ENCODE assay signal across 9 cellular contexts in genomic region chr16:24689128-24689527, GRCh38. TPM values are rescaled to one million over a fixed set of nuclear protein-coding genes. Genes with fewer than 3 reads are reported as not detected.
DNase-seq lines count a peak whose midpoint lies in the region; ATAC-seq, FAIRE-seq and TF ChIP-seq lines count a peak whose summit lies in the region.
"Had no signal": no experiment of that assay in that cellular context is flagged by ENCODE, and none has a peak within 500 bp of the region (broad histone marks: within the 10 kb centered on the region; RNA-seq: fewer than 3 reads in every experiment).

No MANE protein-coding gene starts in this region.

- no peak overlapping the region for H3K27ac Mint-ChIP-seq in activated T-cell treated with anti-CD3 and anti-CD28 coated beads, Interleukin-2, amount 50 U/mL, for 72 hours

- no peak overlapping the region for H3K9ac ChIP-seq in K562 (ENCODE audit: insufficient read depth in 1 of 2, low read depth in 2 of 2, low read length in 2 of 2)

- TF ChIP-seq POLR2A in K562 (conservative IDR thresholded peaks at IDR 0.05) = no peak

- no peaks in the 10 kb centered on the region for H3K79me2 ChIP-seq in K562 (ENCODE audit: control insufficient read depth, insufficient read depth, low read length)

- peaks cover 19% of the 10 kb centered on the region for H3K27me3 Mint-ChIP-seq in activated T-cell treated with anti-CD3 and anti-CD28 coated beads, Interleukin-2, amount 50 U/mL, for 72 hours (ENCODE audit: low read depth)
- H3K27me3 Mint-ChIP-seq in activated T-cell treated with anti-CD3 and anti-CD28 coated beads, Interleukin-2, amount 50 U/mL, for 4 hours (ENCODE audit: low read depth) = peaks cover 3% of the 10 kb centered on the region

- H3K4me3 ChIP-seq in K562 = no peak overlapping the region
- H3K4me3 ChIP-seq in left lung = no peak overlapping the region
- H3K4me3 ChIP-seq in ascending aorta = no peak overlapping the region

- no peaks in the 10 kb centered on the region for H3K9me3 Mint-ChIP-seq in activated T-cell treated with anti-CD3 and anti-CD28 coated beads, Interleukin-2, amount 50 U/mL, for 72 hours
- H3K9me3 Mint-ChIP-seq in activated T-cell treated with anti-CD3 and anti-CD28 coated beads, Interleukin-2, amount 50 U/mL, for 4 hours = no peaks in the 10 kb centered on the region

- no peaks in the 10 kb centered on the region for H3K4me1 Mint-ChIP-seq in activated T-cell treated with anti-CD3 and anti-CD28 coated beads, Interleukin-2, amount 50 U/mL, for 72 hours (ENCODE audit: low read depth)
- H3K4me1 Mint-ChIP-seq in activated T-cell treated with anti-CD3 and anti-CD28 coated beads, Interleukin-2, amount 50 U/mL, for 4 hours (ENCODE audit: low read depth) = no peaks in the 10 kb centered on the region

- ATAC-seq in K562 (peak; percentile 81), left lung (no peak), GM21390 (IDR thresholded peaks at IDR 0.05; ENCODE audit: unreplicated experiment) (no peak)
- no peak for ATAC-seq in activated T-cell treated with anti-CD3 and anti-CD28 coated beads, Interleukin-2, amount 50 U/mL, for 72 hours (replicated peaks in 1 of 2)
- no peak for ATAC-seq in activated T-cell treated with anti-CD3 and anti-CD28 coated beads, Interleukin-2, amount 50 U/mL, for 4 hours

- POLR2A ChIA-PET in K562 (lab: Yijun Ruan, JAX) = no interaction called here

- H3K36me3 Mint-ChIP-seq in activated T-cell treated with anti-CD3 and anti-CD28 coated beads, Interleukin-2, amount 50 U/mL, for 72 hours (ENCODE audit: insufficient read depth in 2 of 2) = no peaks in the 10 kb centered on the region
- no peaks in the 10 kb centered on the region for H3K36me3 Mint-ChIP-seq in activated T-cell treated with anti-CD3 and anti-CD28 coated beads, Interleukin-2, amount 50 U/mL, for 4 hours (ENCODE audit: insufficient read depth)

- CTCF ChIA-PET in K562 (lab: Yijun Ruan, JAX; ENCODE audit: low intra/inter-chr PET ratio) = interaction anchor here (0.6 to 1.8 kb wide), 2 partner anchors 8 to 172 kb away, joined by 3 to 7 read pairs; no protein-coding TSS in a partner anchor

- no peaks in the 10 kb centered on the region for H3K9me1 ChIP-seq in K562 (ENCODE audit: control insufficient read depth, insufficient read depth, low read length)

- H3K27me3 ChIP-seq in K562 (ENCODE audit: control insufficient read depth in 2 of 2, insufficient read depth in 2 of 2, low read length in 2 of 2) (peaks cover 2 to 6% of the 10 kb centered on the region in 2 experiments; a peak in 2 of 5 replicates), left lung (peaks cover 0 to 4% of the 10 kb centered on the region in 2 donors), ascending aorta (no peaks in the 10 kb centered on the region)

- WGBS in K562 (ENCODE audit: insufficient coverage, low coverage, missing lambda C conversion rate) = 2% methylated on average over 7 of the region's 7 CpGs

- H3K4me3 Mint-ChIP-seq in activated T-cell treated with anti-CD3 and anti-CD28 coated beads, Interleukin-2, amount 50 U/mL, for 72 hours = no peak overlapping the region
- no peak overlapping the region for H3K4me3 Mint-ChIP-seq in activated T-cell treated with anti-CD3 and anti-CD28 coated beads, Interleukin-2, amount 50 U/mL, for 4 hours

- no peaks in the 10 kb centered on the region for H3K9me3 ChIP-seq in K562 (replicated peaks; ENCODE audit: control insufficient read depth, insufficient read depth, low read depth, low read length)
- no peaks in the 10 kb centered on the region for H3K9me3 ChIP-seq in left lung
- no peaks in the 10 kb centered on the region for H3K9me3 ChIP-seq in ascending aorta

- intact Hi-C loops in K562 (cut with micrococcal nuclease) = loop anchor here (1.0 kb wide), 1 partner anchor 172 kb away; no protein-coding TSS in a partner anchor
- intact Hi-C loops in left lung (cut with DNase I) = no loop called here
- intact Hi-C loops in ascending aorta (cut with DNase I) = no loop called here

- TF ChIP-seq EP300 in K562 (IDR thresholded peaks at IDR 0.05; ENCODE audit: low read length) = no peak

- in situ Hi-C loops in K562 (cut with MboI) = no loop called here

- BruUV-seq in K562 (replicated peaks; lab: Mats Ljungman, UMichigan) = no TSS peak

- H3K27ac ChIP-seq in K562 (ENCODE audit: extremely low read depth, low read depth, low read length) = no peak overlapping the region
- no peak overlapping the region for H3K27ac ChIP-seq in left lung
- H3K27ac ChIP-seq in ascending aorta = no peak overlapping the region

- H3K4me2 ChIP-seq in K562 (ENCODE audit: insufficient read depth, low read length) = no peak overlapping the region

- TF ChIP-seq CTCF in K562 (IDR thresholded peaks at IDR 0.05 in 2 of 3, conservative IDR thresholded peaks at IDR 0.05 in 1 of 3; ENCODE audit: insufficient read depth in 2 of 3, low read depth in 1 of 3, low read length in 3 of 3) (peak; percentile 64 to 73 (median 68)), left lung (IDR thresholded peaks at IDR 0.05) (peak; percentile 19 to 30), ascending aorta (IDR thresholded peaks at IDR 0.05) (peak in 1 of 3 experiments; percentile 37)

- H3K36me3 ChIP-seq in K562 (ENCODE audit: control insufficient read depth, insufficient read depth, low read length) (no peaks in the 10 kb centered on the region), left lung (no peaks in the 10 kb centered on the region), ascending aorta (no peaks in the 10 kb centered on the region)

- TF ChIP-seq RAD21 in K562 (CRISPR knock-in tag; conservative IDR thresholded peaks at IDR 0.05 in 1 of 2, IDR thresholded peaks at IDR 0.05 in 1 of 2) = peak; percentile 29 to 69

- H2AFZ ChIP-seq in K562 (ENCODE audit: low read depth, low read length) = no peak overlapping the region

- no peaks in the 10 kb centered on the region for H4K20me1 ChIP-seq in K562 (replicated peaks; ENCODE audit: control insufficient read depth, insufficient read depth, low read length)

- H3K4me1 ChIP-seq in K562 (replicated peaks in 1 of 2; ENCODE audit: control insufficient read depth in 2 of 2, insufficient read depth in 2 of 2, low read length in 2 of 2) (no peaks in the 10 kb centered on the region; a peak in 1 of 5 replicates), left lung (peaks cover 0 to 4% of the 10 kb centered on the region in 2 donors), ascending aorta (peaks cover 7 to 14% of the 10 kb centered on the region in 2 donors)

- peak; percentile 70 for FAIRE-seq in K562 (lab: Jason Lieb, UNC)
- FAIRE-seq: islet of Langerhans had no signal

- DNase-seq in ELF-1 (ENCODE audit: low read depth, low spot score) (peak; percentile 56), LoVo (ENCODE audit: low spot score) (peak; percentile 15), K562 (ENCODE audit: extremely low read depth in 1 of 4, low spot score in 3 of 4) (peak in 3 of 4 experiments; percentile 24 to 52 (median 42)), left lung (no peak), ascending aorta (ENCODE audit: low spot score in 2 of 2) (no peak)
- no peak for DNase-seq in activated T-cell treated with anti-CD3 and anti-CD28 coated beads, Interleukin-2, amount 50 U/mL, for 72 hours
- no peak for DNase-seq in activated T-cell treated with anti-CD3 and anti-CD28 coated beads, Interleukin-2, amount 50 U/mL, for 4 hours

TF ChIP-seq in K562, 482 proteins besides CTCF, POLR2A, EP300 and RAD21 (continues in another document):
- no peak for TF ChIP-seq ZNF197 (CRISPR knock-in tag; IDR thresholded peaks at IDR 0.05; ENCODE audit: low read depth)
- TF ChIP-seq, protein P1, sequence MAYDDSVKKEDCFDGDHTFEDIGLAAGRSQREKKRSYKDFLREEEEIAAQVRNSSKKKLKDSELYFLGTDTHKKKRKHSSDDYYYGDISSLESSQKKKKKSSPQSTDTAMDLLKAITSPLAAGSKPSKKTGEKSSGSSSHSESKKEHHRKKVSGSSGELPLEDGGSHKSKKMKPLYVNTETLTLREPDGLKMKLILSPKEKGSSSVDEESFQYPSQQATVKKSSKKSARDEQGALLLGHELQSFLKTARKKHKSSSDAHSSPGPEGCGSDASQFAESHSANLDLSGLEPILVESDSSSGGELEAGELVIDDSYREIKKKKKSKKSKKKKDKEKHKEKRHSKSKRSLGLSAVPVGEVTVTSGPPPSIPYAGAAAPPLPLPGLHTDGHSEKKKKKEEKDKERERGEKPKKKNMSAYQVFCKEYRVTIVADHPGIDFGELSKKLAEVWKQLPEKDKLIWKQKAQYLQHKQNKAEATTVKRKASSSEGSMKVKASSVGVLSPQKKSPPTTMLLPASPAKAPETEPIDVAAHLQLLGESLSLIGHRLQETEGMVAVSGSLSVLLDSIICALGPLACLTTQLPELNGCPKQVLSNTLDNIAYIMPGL (CRISPR knock-in tag; IDR thresholded peaks at IDR 0.05) = no peak
- no peak for TF ChIP-seq USF1 (CRISPR knock-in tag; IDR thresholded peaks at IDR 0.05)
- no peak for TF ChIP-seq TGIF2 (CRISPR knock-in tag; IDR thresholded peaks at IDR 0.05)
- no peak for TF ChIP-seq SOX6 (IDR thresholded peaks at IDR 0.05)

RNA-seq across cellular contexts. Expression of gene TNRC6A, which starts 40.3 kb away (rescaled TPM):
- total RNA-seq in K562 (2011; cell fraction: chromatin; rRNA removed; ENCODE audit: low replicate concordance) = 77.7 and 239 TPM in 2 replicates
- 50.4 and 82.1 TPM in 2 replicates for total RNA-seq in K562 (2011; cell fraction: nucleolus; rRNA removed)
- total RNA-seq in K562 (2011; cell fraction: nucleoplasm; rRNA removed) = 101 and 163 TPM in 2 replicates
- total RNA-seq in K562 (2014; rRNA removed) (14.1 and 22.3 TPM in 2 replicates), K562 (2014; rRNA removed; fragmentation: Illumina TruSeq; extraction: Trizol) (23.8 and 24.5 TPM in 2 replicates), K562 (2015; rRNA removed; fragmentation: Illumina TruSeq; extraction: Trizol) (27.0 and 32.1 TPM in 2 replicates), K562 (2021) (27.2 and 28.8 TPM in 2 replicates), left lung (10 to 100 TPM; 34.0 to 40.6 TPM), ascending aorta (36.7 TPM)
- polyA plus RNA-seq in K562 (2011; rRNA removed) (30.0 and 35.1 TPM in 2 replicates), K562 (2014; fragmentation: Illumina TruSeq; extraction: Trizol) (23.5 and 31.0 TPM in 2 replicates), K562 (2014; fragmentation: Nextera tagmentation; extraction: Ambion mirVana) (1 to 10 TPM; 3.4 to 4.6 TPM), K562 (2014; rRNA removed) (23.3 and 26.6 TPM in 2 replicates)
- 23.6 and 25.6 TPM in 2 replicates for polyA plus RNA-seq in K562 (2011; cell fraction: cytosol; rRNA removed)
- polyA plus RNA-seq in K562 (2011; cell fraction: nucleus; rRNA removed) = 91.0 and 105 TPM in 2 replicates
- 16.5 and 19.6 TPM in 2 replicates for polyA plus RNA-seq in K562 (2012)
- polyA minus RNA-seq in K562 (2011; rRNA and poly(A)+ RNA removed) = 58.6 and 67.8 TPM in 2 replicates
- polyA minus RNA-seq in K562 (2011; cell fraction: cytosol; rRNA and poly(A)+ RNA removed) = 15.6 and 17.5 TPM in 2 replicates
- polyA minus RNA-seq in K562 (2011; cell fraction: nucleus; rRNA and poly(A)+ RNA removed) = 51.7 and 77.9 TPM in 2 replicates
- total RNA-seq in activated T-cell treated with anti-CD3 and anti-CD28 coated beads, Interleukin-2, amount 50 U/mL, for 72 hours = 10 to 100 TPM; 37.4 to 39.7 TPM
- 10 to 100 TPM; 39.3 to 53.8 (median 43.8) TPM for total RNA-seq in activated T-cell treated with anti-CD3 and anti-CD28 coated beads, Interleukin-2, amount 50 U/mL, for 4 hours

Comparison
In these comparisons a context has a peak if more than half of its experiments do, and no peak if none do; other contexts are left out.
1. DNase-seq: peak in ELF-1 (single experiment), LoVo (single experiment) and K562 (3 of 4); none in left lung (0 of 2), activated T-cell treated with anti-CD3 and anti-CD28 coated beads, Interleukin-2, amount 50 U/mL, for 72 hours (0 of 2), activated T-cell treated with anti-CD3 and anti-CD28 coated beads, Interleukin-2, amount 50 U/mL, for 4 hours (single experiment) and ascending aorta (0 of 2).